ENCODE assay signal across 8 cellular contexts in genomic region chr1:28369518-28370219, GRCh38. TPM values are rescaled to one million over a fixed set of nuclear protein-coding genes. Genes with fewer than 3 reads are reported as not detected.
DNase-seq lines count a peak whose midpoint lies in the region; ATAC-seq and TF ChIP-seq lines count a peak whose summit lies in the region.

PHACTR4 (plus strand) TSS chr1:28369740; CDS start chr1:28407448, 37,708 bp downstream.

- peak; percentile 88 for ATAC-seq in CD8-positive, alpha-beta T cell
- ATAC-seq in GM19463 (IDR thresholded peaks at IDR 0.05; ENCODE audit: unreplicated experiment) (peak; percentile 89), memory B cell (ENCODE audit: low read depth) (peak; percentile 83)
- peak; percentile 82 for ATAC-seq in effector memory CD8-positive, alpha-beta T cell (replicated peaks)

- no peaks in the 10 kb centered on the region for H3K9me3 Mint-ChIP-seq in CD8-positive, alpha-beta T cell
- no peaks in the 10 kb centered on the region for H3K9me3 Mint-ChIP-seq in effector memory CD8-positive, alpha-beta T cell
- H3K9me3 Mint-ChIP-seq in memory B cell, result no peaks in the 10 kb centered on the region

- H3K36me3 ChIP-seq in CD8-positive, alpha-beta T cell (ENCODE audit: insufficient read depth, low read length), result no peaks in the 10 kb centered on the region

- peaks cover 9% of the 10 kb centered on the region for H3K36me3 Mint-ChIP-seq in CD8-positive, alpha-beta T cell
- H3K36me3 Mint-ChIP-seq in effector memory CD8-positive, alpha-beta T cell (ENCODE audit: insufficient read depth), result peaks cover 14% of the 10 kb centered on the region
- no peaks in the 10 kb centered on the region for H3K36me3 Mint-ChIP-seq in memory B cell

- TF ChIP-seq CTCF in CD8-positive, alpha-beta T cell (IDR thresholded peaks at IDR 0.05), result peak; percentile 30

- peak within 1 kb of the TSS; percentile 94 for H3K27ac Mint-ChIP-seq in CD8-positive, alpha-beta T cell
- peak within 1 kb of the TSS; percentile 90 to 92 for H3K27ac Mint-ChIP-seq in effector memory CD8-positive, alpha-beta T cell
- H3K27ac Mint-ChIP-seq in memory B cell, result peak within 1 kb of the TSS; percentile 86

- H3K4me1 ChIP-seq in CD8-positive, alpha-beta T cell (ENCODE audit: insufficient read depth, low read length), result peaks cover 5% of the 10 kb centered on the region

- H3K27me3 Mint-ChIP-seq in CD8-positive, alpha-beta T cell (ENCODE audit: low read depth), result no peaks in the 10 kb centered on the region
- H3K27me3 Mint-ChIP-seq in effector memory CD8-positive, alpha-beta T cell, result no peaks in the 10 kb centered on the region
- no peaks in the 10 kb centered on the region for H3K27me3 Mint-ChIP-seq in memory B cell

- peak; percentile 44 to 85 (median 75) for DNase-seq in CD8-positive, alpha-beta T cell
- peak; percentile 75 for DNase-seq in HS-5 (ENCODE audit: low read depth)
- peak; percentile 83 to 85 for DNase-seq in NOMO-1 (lab: John Stamatoyannopoulos, UW; ENCODE audit: unreplicated experiment in 2 of 2)
- peak; percentile 58 to 61 for DNase-seq in activated CD8-positive, alpha-beta memory T cell treated with anti-CD3 and anti-CD28 coated beads for 4 hours (ENCODE audit: low read depth in 2 of 2)
- DNase-seq in effector memory CD8-positive, alpha-beta T cell, result peak; percentile 58 to 63 (median 62)
- peak; percentile 54 to 73 for DNase-seq in memory B cell (ENCODE audit: low spot score in 2 of 2)
- DNase-seq in stimulated activated CD8-positive, alpha-beta memory T cell treated with anti-CD3 and anti-CD28 coated beads, Interleukin-12 subunit alpha, Interleukin-12 subunit beta, amount 100 ng/mL, for 1 hour (ENCODE audit: low read depth), result peak; percentile 58

- POLR2A ChIA-PET in CD8-positive, alpha-beta T cell (lab: Charles Lee), result interaction anchor here (1.0 to 1.2 kb wide), 7 partner anchors 9 to 279 kb away, joined by 3 read pairs; partner anchors contain the start of genes MED18 and RNU11

- CTCF ChIA-PET in CD8-positive, alpha-beta T cell (lab: Charles Lee), result interaction anchor here (1.9 to 2.6 kb wide), 2 partner anchors 10 to 121 kb away, joined by 6 to 13 read pairs; no protein-coding TSS in a partner anchor

- peak within 1 kb of the TSS; percentile 67 for H3K27ac ChIP-seq in CD8-positive, alpha-beta T cell (ENCODE audit: low read depth, low read length)

- intact Hi-C loops in CD8-positive, alpha-beta T cell (cut with DNase I, micrococcal nuclease), result loop anchor here (1.0 to 5.0 kb wide), 7 partner anchors 40 to 212 kb away; partner anchors contain the start of genes MED18 (in 2 of the 2), RCC1 (in 1 of the 2) and SESN2 (in 1 of the 2)

- no peaks in the 10 kb centered on the region for H3K9me3 ChIP-seq in CD8-positive, alpha-beta T cell (ENCODE audit: low read length)

- no peaks in the 10 kb centered on the region for H3K27me3 ChIP-seq in CD8-positive, alpha-beta T cell (ENCODE audit: insufficient read depth, low read length)

- H3K4me3 Mint-ChIP-seq in CD8-positive, alpha-beta T cell, result peak within 1 kb of the TSS; percentile 96
- H3K4me3 Mint-ChIP-seq in effector memory CD8-positive, alpha-beta T cell, result peak within 1 kb of the TSS; percentile 93
- peak within 1 kb of the TSS; percentile 94 for H3K4me3 Mint-ChIP-seq in memory B cell

- peaks cover 35% of the 10 kb centered on the region for H3K4me1 Mint-ChIP-seq in CD8-positive, alpha-beta T cell (ENCODE audit: low read depth)
- peaks cover 30 to 50% of the 10 kb centered on the region in 2 donors for H3K4me1 Mint-ChIP-seq in effector memory CD8-positive, alpha-beta T cell (ENCODE audit: low read depth in 2 of 2)
- peaks cover 14% of the 10 kb centered on the region for H3K4me1 Mint-ChIP-seq in memory B cell

- peak within 1 kb of the TSS; percentile 70 for H3K4me3 ChIP-seq in CD8-positive, alpha-beta T cell (ENCODE audit: low read depth, low read length)

RNA-seq across cellular contexts. Expression of gene PHACTR4, which starts in this region (rescaled TPM):
- total RNA-seq in CD8-positive, alpha-beta T cell, result 10 to 100 TPM; 19.3 to 25.2 TPM

Comparison
In these comparisons a context has a peak if more than half of its experiments do, and no peak if none do; other contexts are left out.
1. Peak in every context shown above with its lines: DNase-seq, ATAC-seq, H3K4me3 ChIP-seq and H3K27ac ChIP-seq.